ENCODE assay signal across 17 cellular contexts in the genomic region with DNA sequence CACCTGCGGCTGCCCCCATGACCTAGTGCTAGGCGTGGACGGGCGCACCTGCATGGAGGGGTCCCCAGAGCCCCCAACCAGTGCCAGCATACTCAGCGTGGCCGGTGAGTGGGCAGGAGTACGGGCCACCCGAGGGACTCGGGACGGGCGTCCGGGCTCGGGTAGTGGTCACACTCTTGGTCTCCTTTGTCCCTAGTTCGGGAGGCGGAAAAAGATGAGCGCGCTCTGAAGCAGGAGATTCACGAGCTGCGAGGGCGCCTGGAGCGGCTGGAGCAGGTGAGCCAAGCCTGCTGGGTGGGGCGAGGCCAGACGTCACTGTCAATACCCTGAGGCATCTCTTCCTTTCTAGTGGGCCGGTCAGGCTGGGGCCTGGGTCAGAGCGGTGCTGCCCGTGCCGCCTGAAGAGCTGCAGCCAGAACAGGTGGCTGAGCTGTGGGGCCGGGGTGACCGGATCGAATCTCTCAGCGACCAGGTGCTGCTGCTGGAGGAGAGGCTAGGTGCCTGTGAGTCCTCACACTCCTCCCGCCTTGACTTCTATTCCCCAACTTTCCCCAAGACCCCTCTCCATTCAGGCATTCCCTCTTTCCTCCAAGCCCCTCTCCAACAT. TPM values are rescaled to one million over a fixed set of nuclear protein-coding genes. Genes with fewer than 3 reads are reported as not detected.
DNase-seq lines count a peak whose midpoint lies in the region; TF ChIP-seq lines count a peak whose summit lies in the region.
"Had no signal": no experiment of that assay in that cellular context is flagged by ENCODE, and none has a peak within 500 bp of the region (broad histone marks: within the 10 kb centered on the region; RNA-seq: fewer than 3 reads in every experiment).

No MANE protein-coding gene starts in this region.

- no peaks in the 10 kb centered on the region for H3K27me3 Mint-ChIP-seq in CD8-positive, alpha-beta memory T cell
- H3K27me3 Mint-ChIP-seq in endodermal cell (ENCODE audit: insufficient read depth): no peaks in the 10 kb centered on the region
- H3K27me3 Mint-ChIP-seq in neural progenitor cell (ENCODE audit: insufficient read depth, low read depth): peaks cover 3% of the 10 kb centered on the region
- H3K27me3 Mint-ChIP-seq: naive thymus-derived CD8-positive, alpha-beta T cell had no signal

- peaks cover 50% of the 10 kb centered on the region for H3F3A ChIP-seq in neural progenitor cell (ENCODE audit: low read depth)

- H3K79me2 ChIP-seq in neural progenitor cell (ENCODE audit: low read depth): peaks cover 8% of the 10 kb centered on the region

- H3K9me3 Mint-ChIP-seq in CD8-positive, alpha-beta memory T cell: no peaks in the 10 kb centered on the region
- H3K9me3 Mint-ChIP-seq in endodermal cell (no peaks in the 10 kb centered on the region), neural progenitor cell (no peaks in the 10 kb centered on the region)
- H3K9me3 Mint-ChIP-seq: naive thymus-derived CD8-positive, alpha-beta T cell had no signal

- no peaks in the 10 kb centered on the region for H3K27me3 ChIP-seq in CD8-positive, alpha-beta memory T cell (ENCODE audit: insufficient read depth, low read length, poor library complexity, severe bottlenecking)
- no peaks in the 10 kb centered on the region for H3K27me3 ChIP-seq in H7 (ENCODE audit: control insufficient read depth, insufficient read depth, low read length)
- no peaks in the 10 kb centered on the region for H3K27me3 ChIP-seq in endodermal cell (ENCODE audit: control insufficient read depth, insufficient read depth, low read length, poor library complexity, severe bottlenecking)
- no peaks in the 10 kb centered on the region for H3K27me3 ChIP-seq in neural progenitor cell
- H3K27me3 ChIP-seq in brain microvascular endothelial cell (replicated peaks): no peaks in the 10 kb centered on the region
- no peaks in the 10 kb centered on the region for H3K27me3 ChIP-seq in HAP-1 (ENCODE audit: low read depth)
- H3K27me3 ChIP-seq: dorsolateral prefrontal cortex had no signal

- peaks cover 16% of the 10 kb centered on the region for H3K36me3 ChIP-seq in CD8-positive, alpha-beta memory T cell (ENCODE audit: insufficient read depth, low read length)
- peaks cover 20% of the 10 kb centered on the region for H3K36me3 ChIP-seq in H7 (replicated peaks; ENCODE audit: control insufficient read depth, insufficient read depth, low read length)
- H3K36me3 ChIP-seq in endodermal cell (ENCODE audit: control insufficient read depth, insufficient read depth, low read length): peaks cover 75% of the 10 kb centered on the region
- H3K36me3 ChIP-seq in neural progenitor cell: no peaks in the 10 kb centered on the region
- H3K36me3 ChIP-seq in brain microvascular endothelial cell (replicated peaks): peaks cover 43% of the 10 kb centered on the region
- peaks cover 52% of the 10 kb centered on the region for H3K36me3 ChIP-seq in HAP-1 (replicated peaks)

- peaks cover 4 to 8% (median 5%) of the 10 kb centered on the region in 3 donors for H3K4me1 Mint-ChIP-seq in CD8-positive, alpha-beta memory T cell
- H3K4me1 Mint-ChIP-seq in endodermal cell: peaks cover 45% of the 10 kb centered on the region
- peaks cover 9% of the 10 kb centered on the region for H3K4me1 Mint-ChIP-seq in neural progenitor cell

- H3K9ac ChIP-seq in endodermal cell (ENCODE audit: extremely low read depth, low read length, poor library complexity, severe bottlenecking) (no peak overlapping the region), neural progenitor cell (no peak overlapping the region)
- H3K9ac ChIP-seq: KMS-11 had no signal

- peak overlapping the region; percentile 7 for H3K4me2 ChIP-seq in neural progenitor cell
- H3K4me2 ChIP-seq: KMS-11 had no signal

- CTCF ChIA-PET in CD8-positive, alpha-beta memory T cell (lab: Charles Lee): interaction anchor here (1.6 kb wide), 1 partner anchor 28 kb away, joined by 4 read pairs; no protein-coding TSS in a partner anchor

- no peak for TF ChIP-seq CTCF in endodermal cell (conservative IDR thresholded peaks at IDR 0.05)
- no peak for TF ChIP-seq CTCF in neural progenitor cell (IDR thresholded peaks at IDR 0.05)
- no peak for TF ChIP-seq CTCF in brain microvascular endothelial cell (IDR thresholded peaks at IDR 0.05; ENCODE audit: low read depth, low read length, missing control alignments)

- H3K27ac Mint-ChIP-seq in CD8-positive, alpha-beta memory T cell: peak overlapping the region in 1 of 8 donors; percentile 64
- peak overlapping the region; percentile 96 for H3K27ac Mint-ChIP-seq in endodermal cell
- H3K27ac Mint-ChIP-seq in neural progenitor cell: peak overlapping the region; percentile 27

- H3K4me3 Mint-ChIP-seq in CD8-positive, alpha-beta memory T cell: no peak overlapping the region
- H3K4me3 Mint-ChIP-seq in endodermal cell (peak overlapping the region; percentile 40), neural progenitor cell (no peak overlapping the region)
- H3K4me3 Mint-ChIP-seq: naive thymus-derived CD8-positive, alpha-beta T cell had no signal

- H3K4me3 ChIP-seq in CD8-positive, alpha-beta memory T cell (ENCODE audit: low read length): no peak overlapping the region
- H3K4me3 ChIP-seq in H7 (ENCODE audit: insufficient read depth, low read depth, low read length) (no peak overlapping the region), endodermal cell (ENCODE audit: low read length) (no peak overlapping the region), neural progenitor cell (no peak overlapping the region), brain microvascular endothelial cell (ENCODE audit: low read depth, low read length) (no peak overlapping the region), HAP-1 (no peak overlapping the region)
- H3K4me3 ChIP-seq: dorsolateral prefrontal cortex, left lung had no signal

- peaks cover 0 to 67% (median 14%) of the 10 kb centered on the region in 3 donors for H3K36me3 Mint-ChIP-seq in CD8-positive, alpha-beta memory T cell
- H3K36me3 Mint-ChIP-seq in endodermal cell (ENCODE audit: low read depth): peaks cover 77% of the 10 kb centered on the region
- H3K36me3 Mint-ChIP-seq in neural progenitor cell: peaks cover 45% of the 10 kb centered on the region

- no peaks in the 10 kb centered on the region for H3K4me1 ChIP-seq in CD8-positive, alpha-beta memory T cell (ENCODE audit: insufficient read depth, low read length)
- peaks cover 26% of the 10 kb centered on the region for H3K4me1 ChIP-seq in endodermal cell (ENCODE audit: control insufficient read depth, insufficient read depth, low read length)
- peaks cover 30% of the 10 kb centered on the region for H3K4me1 ChIP-seq in neural progenitor cell
- no peaks in the 10 kb centered on the region for H3K4me1 ChIP-seq in HAP-1
- H3K4me1 ChIP-seq: left lung had no signal

- H4K20me1 ChIP-seq in neural progenitor cell (ENCODE audit: low read depth): peaks cover 6% of the 10 kb centered on the region

- POLR2A ChIA-PET in CD8-positive, alpha-beta memory T cell (lab: Charles Lee): interaction anchor here (0.7 kb wide), 1 partner anchor 28 kb away, joined by 3 read pairs; no protein-coding TSS in a partner anchor

- DNase-seq in CD8-positive, alpha-beta memory T cell: no peak
- peak; percentile 63 for DNase-seq in H7
- DNase-seq in endodermal cell: no peak
- no peak for DNase-seq in neural progenitor cell (ENCODE audit: low spot score)
- no peak for DNase-seq in GM19238 (ENCODE audit: insufficient read length, low spot score)
- no peak for DNase-seq in retina
- DNase-seq in brain microvascular endothelial cell: no peak
- no peak for DNase-seq in HAP-1 (ENCODE audit: low spot score in 2 of 2)
- DNase-seq: activated gamma-delta T cell; dorsolateral prefrontal cortex; hypothalamus; NCI-H345; stimulated activated CD4-positive, alpha-beta T cell treated with anti-CD3 and anti-CD28 coated beads, Interleukin-2, amount 100 ng/mL, for 48 hours had no signal

- in situ Hi-C loops in brain microvascular endothelial cell (cut with HindIII; ENCODE audit: low pct_ligation_motif_present, low sequenced_read_pairs) (no loop called here), HAP-1 (cut with MboI; ENCODE audit: low sequenced_read_pairs) (no loop called here)

- 94 to 96% methylated on average over 29 to 32 of the region's 32 CpGs for WGBS in endodermal cell (ENCODE audit: insufficient coverage in 1 of 2, insufficient read length in 1 of 2), 2 experiments

- H3K9me3 ChIP-seq in CD8-positive, alpha-beta memory T cell (ENCODE audit: low read length): no peaks in the 10 kb centered on the region
- H3K9me3 ChIP-seq in endodermal cell (ENCODE audit: control insufficient read depth, low read length) (no peaks in the 10 kb centered on the region), neural progenitor cell (ENCODE audit: low read depth) (no peaks in the 10 kb centered on the region), HAP-1 (no peaks in the 10 kb centered on the region)
- H3K9me3 ChIP-seq: left lung had no signal

- H2AFZ ChIP-seq in neural progenitor cell (replicated peaks): no peak overlapping the region

- H3K27ac ChIP-seq in CD8-positive, alpha-beta memory T cell (ENCODE audit: low read depth, low read length): peak overlapping the region; percentile 62
- H3K27ac ChIP-seq in endodermal cell (ENCODE audit: low read depth, low read length): peak overlapping the region; percentile 50
- H3K27ac ChIP-seq in neural progenitor cell: peak overlapping the region; percentile 59
- H3K27ac ChIP-seq in brain microvascular endothelial cell: no peak overlapping the region
- H3K27ac ChIP-seq: KMS-11 had no signal

RNA-seq across cellular contexts. Expression of gene EGFL8, which starts 2.9 kb away (rescaled TPM):
- total RNA-seq in CD8-positive, alpha-beta memory T cell: 1 to 10 TPM; 8.3 to 9.5 TPM
- polyA plus RNA-seq in CD8-positive, alpha-beta memory T cell: not detected
- total RNA-seq in H7 (2014; rRNA removed; shearing (Covaris generic)): 4.3 and 5.9 TPM in 2 replicates
- total RNA-seq in endodermal cell: 10 to 100 TPM; 27.9 to 39.6 TPM
- polyA plus RNA-seq in endodermal cell (2013, experiment 1 of 2): 38.0 TPM
- polyA plus RNA-seq in endodermal cell (2013, experiment 2 of 2): 33.1 TPM
- total RNA-seq in neural progenitor cell (ENCODE audit: low replicate concordance): 3.8 and 16.1 TPM in 2 replicates

RNA-seq across cellular contexts. Expression of gene AGPAT1, which starts 8.6 kb away (rescaled TPM):
- total RNA-seq in CD8-positive, alpha-beta memory T cell: 10 to 100 TPM; 42.5 to 42.6 TPM
- polyA plus RNA-seq in CD8-positive, alpha-beta memory T cell: 23.5 TPM
- 99.3 and 113 TPM in 2 replicates for total RNA-seq in H7 (2014; rRNA removed; shearing (Covaris generic))
- total RNA-seq in endodermal cell: 100 to 1,000 TPM; 124 to 147 TPM
- 126 TPM for polyA plus RNA-seq in endodermal cell (2013, experiment 1 of 2)
- polyA plus RNA-seq in endodermal cell (2013, experiment 2 of 2): 113 TPM
- total RNA-seq in neural progenitor cell (ENCODE audit: low replicate concordance): 46.9 and 105 TPM in 2 replicates

RNA-seq across cellular contexts. Expression of gene RNF5, which starts 10.9 kb away (rescaled TPM):
- total RNA-seq in CD8-positive, alpha-beta memory T cell: 10 to 100 TPM; 52.7 to 52.9 TPM
- polyA plus RNA-seq in CD8-positive, alpha-beta memory T cell: 110 TPM
- total RNA-seq in H7 (2014; rRNA removed; shearing (Covaris generic)): 94.6 and 99.0 TPM in 2 replicates
- 10 to 100 TPM; 68.0 to 71.3 TPM for total RNA-seq in endodermal cell
- 114 TPM for polyA plus RNA-seq in endodermal cell (2013, experiment 1 of 2)
- polyA plus RNA-seq in endodermal cell (2013, experiment 2 of 2): 109 TPM
- 129 and 169 TPM in 2 replicates for total RNA-seq in neural progenitor cell (ENCODE audit: low replicate concordance)

RNA-seq across cellular contexts. Expression of gene PPT2, which starts 13.3 kb away (rescaled TPM):
- 10 to 100 TPM; 18.8 to 19.0 TPM for total RNA-seq in CD8-positive, alpha-beta memory T cell
- 10.0 TPM for polyA plus RNA-seq in CD8-positive, alpha-beta memory T cell
- 24.7 and 25.5 TPM in 2 replicates for total RNA-seq in H7 (2014; rRNA removed; shearing (Covaris generic))
- total RNA-seq in endodermal cell (10 to 100 TPM; 51.1 to 65.3 TPM), neural progenitor cell (ENCODE audit: low replicate concordance) (18.6 and 38.2 TPM in 2 replicates)
- polyA plus RNA-seq in endodermal cell (2013, experiment 1 of 2): 39.5 TPM
- 33.9 TPM for polyA plus RNA-seq in endodermal cell (2013, experiment 2 of 2)

RNA-seq across cellular contexts. Expression of gene PRRT1, which starts 15.5 kb away (rescaled TPM):
- under 1 TPM; 0.35 to 0.55 TPM for total RNA-seq in CD8-positive, alpha-beta memory T cell
- 0.72 TPM for polyA plus RNA-seq in CD8-positive, alpha-beta memory T cell
- 0.14 TPM in 1 of 2 replicates, not detected in the other for total RNA-seq in H7 (2014; rRNA removed; shearing (Covaris generic))
- total RNA-seq in endodermal cell: 1 to 10 TPM; 2.0 to 3.0 TPM
- 5.9 TPM for polyA plus RNA-seq in endodermal cell (2013, experiment 1 of 2)
- 5.8 TPM for polyA plus RNA-seq in endodermal cell (2013, experiment 2 of 2)
- total RNA-seq in neural progenitor cell (ENCODE audit: low replicate concordance): 0.40 TPM in 1 of 2 replicates, not detected in the other
- total RNA-seq: Daoy had no signal
